In genomic region chr12:8034802-8035201, GRCh38 we compare ENCODE assay signal across 9 cellular contexts. TPM values are rescaled to one million over a fixed set of nuclear protein-coding genes. Genes with fewer than 3 reads are reported as not detected.
DNase-seq lines count a peak whose midpoint lies in the region; ATAC-seq and TF ChIP-seq lines count a peak whose summit lies in the region.
"Had no signal": no experiment of that assay in that cellular context is flagged by ENCODE, and none has a peak within 500 bp of the region (broad histone marks: within the 10 kb centered on the region; RNA-seq: fewer than 3 reads in every experiment).

No MANE protein-coding gene starts in this region.

- no peak for DNase-seq in activated CD8-positive, alpha-beta memory T cell treated with anti-CD3 and anti-CD28 coated beads, Interleukin-2, amount 10 ng/mL, durations not matched to agents 7 days and 5 days
- DNase-seq in activated CD8-positive, alpha-beta memory T cell treated with anti-CD3 and anti-CD28 coated beads, Interleukin-2, amount 50 U/mL, for 4 hours: no peak
- DNase-seq in activated naive CD8-positive, alpha-beta T cell treated with anti-CD3 and anti-CD28 coated beads for 36 hours: no peak
- DNase-seq in left lung (no peak), testis (no peak), Peyer's patch (no peak), G401 (ENCODE audit: low spot score) (no peak)
- DNase-seq: KG1 had no signal

- H3K27ac ChIP-seq in left lung (peak overlapping the region in 1 of 2 donors; percentile 6), testis (peak overlapping the region; percentile 97), Peyer's patch (peak overlapping the region in 1 of 4 donors; percentile 26)

- H3K4me3 ChIP-seq in left lung (peak overlapping the region; percentile 2 to 93), testis (no peak overlapping the region), Peyer's patch (peak overlapping the region in 2 of 4 donors; percentile 90 to 95)

- in situ Hi-C loops in G401 (cut with HindIII; ENCODE audit: low sequenced_read_pairs): no loop called here

- intact Hi-C loops in left lung (cut with DNase I) (no loop called here), testis (cut with DNase I; ENCODE audit: low total_unique reads) (no loop called here)

- H3K4me1 ChIP-seq in left lung (peaks cover 52 to 72% of the 10 kb centered on the region in 2 donors), testis (peaks cover 59% of the 10 kb centered on the region), Peyer's patch (peaks cover 0 to 49% (median 19%) of the 10 kb centered on the region in 4 donors)

- peaks cover 5% of the 10 kb centered on the region for H3K36me3 Mint-ChIP-seq in activated CD8-positive, alpha-beta memory T cell treated with anti-CD3 and anti-CD28 coated beads, Interleukin-2, amount 10 ng/mL, durations not matched to agents 7 days and 5 days
- H3K36me3 Mint-ChIP-seq in activated naive CD8-positive, alpha-beta T cell treated with anti-CD3 and anti-CD28 coated beads for 36 hours: peaks cover 9% of the 10 kb centered on the region

- CTCF ChIA-PET in activated CD8-positive, alpha-beta memory T cell treated with anti-CD3 and anti-CD28 coated beads, Interleukin-2, amount 10 ng/mL, durations not matched to agents 7 days and 5 days (lab: Charles Lee): interaction anchor here (0.9 to 3.9 kb wide), 4 partner anchors 11 to 102 kb away, joined by 3 to 24 read pairs (median 8); no protein-coding TSS in a partner anchor

- peak overlapping the region; percentile 83 for H3K4me3 Mint-ChIP-seq in activated CD8-positive, alpha-beta memory T cell treated with anti-CD3 and anti-CD28 coated beads, Interleukin-2, amount 10 ng/mL, durations not matched to agents 7 days and 5 days
- peak overlapping the region; percentile 88 for H3K4me3 Mint-ChIP-seq in activated naive CD8-positive, alpha-beta T cell treated with anti-CD3 and anti-CD28 coated beads for 36 hours

- H3K4me1 Mint-ChIP-seq in activated CD8-positive, alpha-beta memory T cell treated with anti-CD3 and anti-CD28 coated beads, Interleukin-2, amount 10 ng/mL, durations not matched to agents 7 days and 5 days: peaks cover 65% of the 10 kb centered on the region
- H3K4me1 Mint-ChIP-seq in activated naive CD8-positive, alpha-beta T cell treated with anti-CD3 and anti-CD28 coated beads for 36 hours: peaks cover 60% of the 10 kb centered on the region

- H3K27me3 ChIP-seq in left lung (no peaks in the 10 kb centered on the region), testis (no peaks in the 10 kb centered on the region), Peyer's patch (no peaks in the 10 kb centered on the region)

- TF ChIP-seq CTCF in left lung (IDR thresholded peaks at IDR 0.05): no peak
- TF ChIP-seq CTCF in testis (IDR thresholded peaks at IDR 0.05): no peak
- no peak for TF ChIP-seq CTCF in Peyer's patch (IDR thresholded peaks at IDR 0.05)

- H3K36me3 ChIP-seq in left lung (peaks cover 0 to 2% of the 10 kb centered on the region in 2 donors), testis (ENCODE audit: low read depth, missing control alignments) (no peaks in the 10 kb centered on the region), Peyer's patch (peaks cover 0 to 2% (median 0%) of the 10 kb centered on the region in 3 donors)

- no peaks in the 10 kb centered on the region for H3K9me3 Mint-ChIP-seq in activated CD8-positive, alpha-beta memory T cell treated with anti-CD3 and anti-CD28 coated beads, Interleukin-2, amount 10 ng/mL, durations not matched to agents 7 days and 5 days (ENCODE audit: low read depth)
- H3K9me3 Mint-ChIP-seq in activated naive CD8-positive, alpha-beta T cell treated with anti-CD3 and anti-CD28 coated beads for 36 hours: no peaks in the 10 kb centered on the region

- no peaks in the 10 kb centered on the region for H3K27me3 Mint-ChIP-seq in activated CD8-positive, alpha-beta memory T cell treated with anti-CD3 and anti-CD28 coated beads, Interleukin-2, amount 10 ng/mL, durations not matched to agents 7 days and 5 days
- no peaks in the 10 kb centered on the region for H3K27me3 Mint-ChIP-seq in activated naive CD8-positive, alpha-beta T cell treated with anti-CD3 and anti-CD28 coated beads for 36 hours

- H3K27ac Mint-ChIP-seq in activated CD8-positive, alpha-beta memory T cell treated with anti-CD3 and anti-CD28 coated beads, Interleukin-2, amount 10 ng/mL, durations not matched to agents 7 days and 5 days: no peak overlapping the region
- H3K27ac Mint-ChIP-seq in activated naive CD8-positive, alpha-beta T cell treated with anti-CD3 and anti-CD28 coated beads for 36 hours: peak overlapping the region; percentile 55

- H3K9me3 ChIP-seq in left lung: no peaks in the 10 kb centered on the region
- no peaks in the 10 kb centered on the region for H3K9me3 ChIP-seq in testis
- H3K9me3 ChIP-seq in Peyer's patch: no peaks in the 10 kb centered on the region

- no peak for ATAC-seq in activated CD8-positive, alpha-beta memory T cell treated with anti-CD3 and anti-CD28 coated beads, Interleukin-2, amount 10 ng/mL, durations not matched to agents 7 days and 5 days
- ATAC-seq in left lung (no peak), GM18870 (IDR thresholded peaks at IDR 0.05; ENCODE audit: unreplicated experiment) (no peak)

- TF ChIP-seq POLR2A in testis (IDR thresholded peaks at IDR 0.05) (no peak), Peyer's patch (IDR thresholded peaks at IDR 0.05) (no peak)

RNA-seq across cellular contexts. Expression of gene FOXJ2, which starts 2.3 kb away (rescaled TPM):
- 10 to 100 TPM; 17.9 to 18.1 TPM for total RNA-seq in activated CD8-positive, alpha-beta memory T cell treated with anti-CD3 and anti-CD28 coated beads, Interleukin-2, amount 10 ng/mL, durations not matched to agents 7 days and 5 days
- 10 to 100 TPM; 15.5 to 15.9 TPM for total RNA-seq in activated naive CD8-positive, alpha-beta T cell treated with anti-CD3 and anti-CD28 coated beads for 36 hours
- total RNA-seq in left lung (10 to 100 TPM; 15.9 to 20.0 TPM), testis (10 to 100 TPM; 25.3 to 29.1 TPM), Peyer's patch (10 to 100 TPM in 3 of 4 donors, 1 to 10 TPM in 1; 9.6 to 16.5 (median 13.9) TPM)
- 13.5 TPM for polyA plus RNA-seq in testis (ENCODE audit: insufficient read depth, low read depth, low replicate concordance)
- 3.4 and 8.1 TPM in 2 replicates for total RNA-seq in G401 (2014; rRNA removed; shearing (Covaris generic))

RNA-seq across cellular contexts. Expression of gene C3AR1, which starts 31.4 kb away (rescaled TPM):
- 10 to 100 TPM in 1 of 2 experiments, 1 to 10 TPM in 1; 9.3 to 10.7 TPM for total RNA-seq in activated CD8-positive, alpha-beta memory T cell treated with anti-CD3 and anti-CD28 coated beads, Interleukin-2, amount 10 ng/mL, durations not matched to agents 7 days and 5 days
- total RNA-seq in activated naive CD8-positive, alpha-beta T cell treated with anti-CD3 and anti-CD28 coated beads for 36 hours: 1 to 10 TPM; 2.6 to 2.7 TPM
- 10 to 100 TPM; 19.4 to 66.4 TPM for total RNA-seq in left lung
- total RNA-seq in testis: 1 to 10 TPM; 1.9 to 2.8 TPM
- 9.5 TPM for polyA plus RNA-seq in testis (ENCODE audit: insufficient read depth, low read depth, low replicate concordance)
- total RNA-seq in Peyer's patch: 1 to 10 TPM in 3 of 4 donors, under 1 TPM in 1; 0.70 to 2.9 (median 1.5) TPM
- total RNA-seq in G401 (2014; rRNA removed; shearing (Covaris generic)): not detected in 2 replicates

RNA-seq across cellular contexts. Expression of gene NECAP1, which starts 47.3 kb away (rescaled TPM):
- total RNA-seq in activated CD8-positive, alpha-beta memory T cell treated with anti-CD3 and anti-CD28 coated beads, Interleukin-2, amount 10 ng/mL, durations not matched to agents 7 days and 5 days: 10 to 100 TPM; 32.4 to 40.5 TPM
- 10 to 100 TPM; 26.5 to 28.2 TPM for total RNA-seq in activated naive CD8-positive, alpha-beta T cell treated with anti-CD3 and anti-CD28 coated beads for 36 hours
- total RNA-seq in left lung (10 to 100 TPM; 33.1 to 43.4 TPM), testis (10 to 100 TPM; 58.9 to 70.0 TPM), Peyer's patch (10 to 100 TPM; 17.3 to 50.4 (median 35.9) TPM)
- 34.8 TPM for polyA plus RNA-seq in testis (ENCODE audit: insufficient read depth, low read depth, low replicate concordance)
- 30.6 and 35.1 TPM in 2 replicates for total RNA-seq in G401 (2014; rRNA removed; shearing (Covaris generic))

Comparison
In these comparisons a context has a peak if more than half of its experiments do, and no peak if none do; other contexts are left out.
1. H3K4me3 ChIP-seq: peak in left lung (2 of 2); none in testis (0 of 2).